ENCODE assay signal across 21 cellular contexts in the genomic region with DNA sequence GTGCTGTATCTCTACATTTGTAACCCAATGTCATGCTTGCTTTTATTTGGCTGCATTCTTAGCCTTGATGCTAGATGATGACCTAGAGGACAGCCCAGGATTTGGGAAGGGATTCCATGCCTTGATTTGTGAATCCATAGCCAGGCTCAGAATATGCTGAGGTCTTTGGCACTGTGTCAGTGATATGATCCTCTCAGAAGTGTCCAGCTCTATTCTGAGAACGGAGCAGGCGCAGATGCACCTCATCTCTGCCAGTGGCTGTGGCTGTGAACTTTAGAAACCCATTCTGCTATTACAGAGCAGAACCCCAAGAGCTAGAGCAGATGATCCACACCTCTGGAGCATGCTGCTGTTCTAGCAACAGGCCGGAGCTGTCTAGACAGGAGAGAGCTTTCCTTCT.
"Had no signal": no experiment of that assay in that cellular context is flagged by ENCODE, and none has a peak within 500 bp of the region (broad histone marks: within the 10 kb centered on the region; RNA-seq: fewer than 3 reads in every experiment).

No MANE protein-coding gene starts in this region.

- H3K27ac ChIP-seq: breast epithelium, ovary, suprapubic skin, upper lobe of left lung had no signal

- H3K9me3 ChIP-seq: breast epithelium, ovary, SK-N-SH, suprapubic skin, upper lobe of left lung had no signal

- H3K27ac Mint-ChIP-seq: activated naive CD8-positive, alpha-beta T cell treated with anti-CD3 and anti-CD28 coated beads for 36 hours; T-cell had no signal

- ATAC-seq: activated CD4-positive, CD25-positive, alpha-beta regulatory T cell treated with anti-CD3 and anti-CD28 coated beads, Interleukin-2, amount 50 U/mL, for 24 hours; esophagus mucosa; T-cell had no signal

- H3K27me3 ChIP-seq: breast epithelium, ovary, suprapubic skin, upper lobe of left lung had no signal

- H3K4me3 ChIP-seq: breast epithelium, ovary, suprapubic skin, upper lobe of left lung had no signal

- H3K36me3 ChIP-seq: breast epithelium, ovary, suprapubic skin, upper lobe of left lung had no signal

- H3K9ac ChIP-seq: SK-N-SH had no signal

- H3K4me2 ChIP-seq: SK-N-SH had no signal

- DNase-seq: activated CD4-positive, alpha-beta T cell treated with anti-CD3 and anti-CD28 coated beads, Interleukin-2, amount 50 U/mL, for 1 hour; activated CD8-positive, alpha-beta memory T cell treated with anti-CD3 and anti-CD28 coated beads for 24 hours; activated gamma-delta T cell treated with Interleukin-2 at 50 U/mL for 16 hours; activated naive CD8-positive, alpha-beta T cell treated with anti-CD3 and anti-CD28 coated beads for 36 hours; amygdala; hippocampal formation; kidney; ovary; SK-N-SH; stimulated activated CD4-positive, alpha-beta T cell treated with anti-CD3 and anti-CD28 coated beads, Interleukin-4, amount 100 ng/mL, for 24 hours; stimulated activated naive CD4-positive, alpha-beta T cell treated with Interleukin-2 at 50 U/mL for 16 hours; T-cell; T1000; upper lobe of left lung had no signal

- H3K27me3 Mint-ChIP-seq: activated naive CD8-positive, alpha-beta T cell treated with anti-CD3 and anti-CD28 coated beads for 36 hours had no signal

- H3K9me3 Mint-ChIP-seq: activated naive CD8-positive, alpha-beta T cell treated with anti-CD3 and anti-CD28 coated beads for 36 hours; T-cell had no signal

- H3K4me3 Mint-ChIP-seq: activated naive CD8-positive, alpha-beta T cell treated with anti-CD3 and anti-CD28 coated beads for 36 hours; neural crest cell; T-cell had no signal

- H3K4me1 Mint-ChIP-seq: T-cell had no signal

- H3K4me1 ChIP-seq: breast epithelium had no signal

- H3K36me3 Mint-ChIP-seq: T-cell had no signal

- FAIRE-seq: colon, endometrium, kidney had no signal
